In the genomic region with DNA sequence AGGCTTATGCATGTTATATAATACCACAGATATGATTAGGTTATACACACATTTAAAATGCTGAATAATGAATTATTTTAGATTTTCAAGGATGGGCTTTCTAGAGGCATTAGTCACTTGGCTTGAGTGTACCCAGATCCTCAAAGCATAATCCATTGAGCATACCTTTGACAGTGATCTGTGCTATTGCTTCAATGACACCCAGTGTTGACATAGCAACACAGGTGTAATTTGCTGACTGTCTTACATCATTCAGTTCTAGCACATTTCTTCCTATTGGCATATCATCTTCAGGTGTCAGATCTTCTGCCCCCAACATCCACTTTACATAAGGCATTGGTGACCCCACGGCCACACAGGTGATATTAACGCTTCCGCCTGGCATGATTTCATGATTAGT, we compare ENCODE assay signal across 18 cellular contexts.
"Had no signal": no experiment of that assay in that cellular context is flagged by ENCODE, and none has a peak within 500 bp of the region (broad histone marks: within the 10 kb centered on the region; RNA-seq: fewer than 3 reads in every experiment).

No MANE protein-coding gene starts in this region.

- DNase-seq: foreskin keratinocyte; kidney; left colon; left ventricle myocardium superior; mesenchymal stem cell; naive thymus-derived CD4-positive, alpha-beta T cell; nephron progenitor cell; psoas muscle; retina; right lobe of liver; stimulated activated CD4-positive, alpha-beta T cell treated with anti-CD3 and anti-CD28 coated beads, Interleukin-2, amount 100 ng/mL, for 24 hours; stimulated activated CD4-positive, alpha-beta T cell treated with anti-CD3 and anti-CD28 coated beads, Interleukin-4, amount 100 ng/mL, for 4 hours; stimulated activated naive B cell treated with anti-CD40 and anti-IgM and Interleukin-4, amounts not matched to agents 10 μg/mL and 1 μg/mL and 100 μg/mL, for 72 hours; stimulated activated naive CD8-positive, alpha-beta T cell treated with anti-CD3 and anti-CD28 coated beads, Interleukin-15, amount 100 ng/mL, for 72 hours; testis; transverse colon had no signal

- H3K27ac ChIP-seq: foreskin keratinocyte, neutrophil, psoas muscle, right lobe of liver, testis, transverse colon had no signal

- H3K4me3 ChIP-seq: lung, psoas muscle, right lobe of liver, testis, transverse colon had no signal

- H3K36me3 ChIP-seq: neutrophil, right lobe of liver, transverse colon had no signal

- ATAC-seq: foreskin keratinocyte; left colon; left ventricle myocardium superior; naive thymus-derived CD4-positive, alpha-beta T cell; psoas muscle; right lobe of liver; stimulated activated naive B cell treated with anti-CD40 and anti-IgM and Interleukin-4, amounts not matched to agents 10 μg/mL and 1 μg/mL and 100 μg/mL, for 72 hours; stimulated activated naive CD8-positive, alpha-beta T cell treated with anti-CD3 and anti-CD28 coated beads, Interleukin-15, amount 100 ng/mL, for 72 hours had no signal

- H3K9me3 ChIP-seq: neutrophil, psoas muscle, right lobe of liver, testis, transverse colon had no signal

- H3K27me3 ChIP-seq: foreskin keratinocyte, neutrophil, right lobe of liver, testis, transverse colon had no signal
